In the genomic region with DNA sequence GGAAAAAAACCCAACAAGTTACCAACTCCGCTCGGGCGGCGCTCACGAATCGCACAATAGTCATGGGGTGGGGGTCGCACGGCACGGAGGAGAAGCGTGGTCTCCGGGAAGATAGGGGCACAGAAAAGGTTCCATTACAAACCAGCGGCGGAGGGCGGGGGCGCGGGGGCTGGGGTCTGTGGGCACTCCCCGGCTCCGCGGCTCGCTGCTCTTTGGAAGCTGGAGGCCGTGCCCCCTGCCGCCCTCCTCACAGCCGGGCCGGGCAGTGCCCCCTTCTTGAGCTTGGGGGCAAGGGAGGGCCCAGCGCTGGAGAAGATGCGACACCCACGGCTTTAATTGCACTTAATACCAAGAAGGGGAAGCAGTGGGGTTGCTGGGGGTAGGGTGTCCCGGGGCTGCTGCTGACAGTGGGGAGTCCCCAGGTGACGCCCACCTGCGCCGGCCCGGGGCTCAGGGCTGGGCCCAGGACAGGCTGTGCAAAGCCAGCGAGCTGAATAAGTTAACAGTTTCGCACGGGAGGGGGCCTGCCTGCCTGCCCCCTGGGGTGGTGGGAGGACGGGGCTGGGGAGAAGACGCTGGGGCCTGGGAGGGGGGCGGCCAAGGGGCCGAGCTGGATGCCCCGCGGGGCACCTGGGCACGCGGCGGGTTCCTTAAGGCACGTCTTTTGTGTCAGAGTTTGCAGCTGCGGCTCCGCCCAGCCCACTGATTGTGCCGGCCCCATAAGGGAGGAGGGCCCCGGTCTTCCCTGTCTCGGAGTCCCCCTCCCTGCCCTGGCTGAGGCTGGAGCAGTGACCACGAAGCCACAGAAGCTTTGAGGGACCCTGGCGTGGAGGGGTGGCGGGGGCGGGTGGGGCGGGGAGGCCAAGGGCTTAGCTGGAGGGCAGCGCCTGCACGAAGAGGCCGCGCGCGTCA, we compare ENCODE assay signal across 12 cellular contexts. TPM values are rescaled to one million over a fixed set of nuclear protein-coding genes. Genes with fewer than 3 reads are reported as not detected.
A peak's percentile ranks its signal among the peaks of the same experiment; 100 is the strongest.
DNase-seq lines count a peak whose midpoint lies in the region; ATAC-seq and TF ChIP-seq lines count a peak whose summit lies in the region.
"Had no signal": no experiment of that assay in that cellular context is flagged by ENCODE, and none has a peak within 500 bp of the region (broad histone marks: within the 10 kb centered on the region; RNA-seq: fewer than 3 reads in every experiment).

No MANE protein-coding gene starts in this region.

- no CpG with 5 or more reads among the region's 61 CpGs for WGBS in H9 (ENCODE audit: extremely low coverage, insufficient read length, low lambda C conversion rate)
- WGBS in testis, 2 donors = 42 to 52% methylated on average over 41 to 55 of the region's 61 CpGs

- no peaks in the 10 kb centered on the region for H3K79me2 ChIP-seq in H9 (ENCODE audit: insufficient read depth, low read length)

- no peaks in the 10 kb centered on the region for H3K79me1 ChIP-seq in H9 (ENCODE audit: insufficient read depth, low read depth, low read length, poor library complexity, severe bottlenecking)

- H3K14ac ChIP-seq in H9 (ENCODE audit: insufficient read depth, low read length) = no peak overlapping the region

- no peaks in the 10 kb centered on the region for H3K27me3 ChIP-seq in H9 (ENCODE audit: insufficient read depth, low read length)
- H3K27me3 ChIP-seq in testis = no peaks in the 10 kb centered on the region

- no peak overlapping the region for H3T11ph ChIP-seq in H9 (ENCODE audit: low read length)

- H4K5ac ChIP-seq in H9 (ENCODE audit: insufficient read length, low read depth, low read length) = no peak overlapping the region

- H3K9ac ChIP-seq in H9 (ENCODE audit: extremely low read depth, insufficient read length, low read length) = no peak overlapping the region

- TF ChIP-seq POLR2A in testis (IDR thresholded peaks at IDR 0.05) = no peak

- no peak overlapping the region for H2AK5ac ChIP-seq in H9 (ENCODE audit: insufficient read length, low read length)

- peak overlapping the region; percentile 21 to 47 for H3K4me3 ChIP-seq in testis

- H3K27me3 Mint-ChIP-seq in H9 (ENCODE audit: low read depth) = no peaks in the 10 kb centered on the region
- H3K27me3 Mint-ChIP-seq: brain had no signal

- no peak for ATAC-seq in HG02798 (IDR thresholded peaks at IDR 0.05; ENCODE audit: poor library complexity, unreplicated experiment)

- no peak overlapping the region for H2AFZ ChIP-seq in H9 (ENCODE audit: low read length)

- H3K27ac Mint-ChIP-seq in H9 = peak overlapping the region in 2 of 3 experiments; percentile 80 to 82; a peak in 3 of 7 replicates

- H2BK15ac ChIP-seq in H9 (ENCODE audit: low read depth, low read length) = no peak overlapping the region

- peaks cover 4 to 6% of the 10 kb centered on the region in 2 experiments; a peak in 3 of 4 replicates for H3K4me1 Mint-ChIP-seq in H9
- H3K4me1 Mint-ChIP-seq: brain had no signal

- no peaks in the 10 kb centered on the region for H3K23me2 ChIP-seq in H9 (ENCODE audit: insufficient read length, low read depth, low read length, poor library complexity, severe bottlenecking)

- no peak overlapping the region for H2BK20ac ChIP-seq in H9 (ENCODE audit: low read depth, low read length, poor library complexity, severe bottlenecking)

- H4K91ac ChIP-seq in H9 (ENCODE audit: insufficient read length, low read depth, low read length) = no peak overlapping the region

- H3K23ac ChIP-seq in H9 (ENCODE audit: insufficient read length, low read depth, low read length) = no peak overlapping the region

- no peak overlapping the region for H3K27ac ChIP-seq in H9 (ENCODE audit: insufficient read length, low read depth, low read length)
- H3K27ac ChIP-seq in testis = peak overlapping the region; percentile 46 to 66
- H3K27ac ChIP-seq: epithelial cell of prostate had no signal

- H3K4me1 ChIP-seq in H9 (ENCODE audit: insufficient read depth, low read length) = no peaks in the 10 kb centered on the region
- H3K4me1 ChIP-seq in testis = peaks cover 3% of the 10 kb centered on the region

- H3K4me3 Mint-ChIP-seq in H9 = no peak overlapping the region
- H3K4me3 Mint-ChIP-seq: activated T-helper 1 cell treated with anti-CD3 and anti-CD28 coated beads, Interleukin-12 subunit alpha, Interleukin-12 subunit beta, Interleukin-2, Interleukin-4 antibody, amounts not matched to agents 30 ng/mL and 10 ng/mL and 1 ng/mL, durations not matched to agents 14 hours and 24 hours and 36 hours; brain had no signal

- H3K18ac ChIP-seq in H9 (ENCODE audit: insufficient read length, low read depth, low read length) = no peak overlapping the region

- H2BK5ac ChIP-seq in H9 (ENCODE audit: insufficient read length, low read length) = no peak overlapping the region

- H2BK12ac ChIP-seq in H9 (ENCODE audit: insufficient read length, low read depth, low read length) = no peak overlapping the region

- H4K8ac ChIP-seq in H9 (replicated peaks; ENCODE audit: insufficient read length, low read depth, low read length) = no peak overlapping the region

- H3K56ac ChIP-seq in H9 (ENCODE audit: insufficient read length, low read depth, low read length) = no peak overlapping the region

- no peak overlapping the region for H2BK120ac ChIP-seq in H9 (ENCODE audit: low read depth, low read length, poor library complexity, severe bottlenecking)

- TF ChIP-seq CTCF in H9 (conservative IDR thresholded peaks at IDR 0.05) (no peak), testis (IDR thresholded peaks at IDR 0.05) (no peak)

- no peak overlapping the region for H3K4ac ChIP-seq in H9 (ENCODE audit: low read depth, low read length)

- no peak overlapping the region for H3K4me2 ChIP-seq in H9 (ENCODE audit: insufficient read depth, insufficient read length, low read length)

- peaks cover 12 to 48% (median 44%) of the 10 kb centered on the region in 3 experiments; a peak in 6 of 7 replicates for H3K36me3 Mint-ChIP-seq in H9 (ENCODE audit: insufficient read depth in 1 of 3, low read depth in 3 of 3)

- no peaks in the 10 kb centered on the region for H4K20me1 ChIP-seq in H9 (ENCODE audit: control insufficient read depth, insufficient read depth, insufficient read length)

- no peaks in the 10 kb centered on the region for H3K9me3 Mint-ChIP-seq in H9
- H3K9me3 Mint-ChIP-seq: activated T-helper 1 cell treated with anti-CD3 and anti-CD28 coated beads, Interleukin-12 subunit alpha, Interleukin-12 subunit beta, Interleukin-2, Interleukin-4 antibody, amounts not matched to agents 30 ng/mL and 10 ng/mL and 1 ng/mL, durations not matched to agents 14 hours and 24 hours and 36 hours had no signal

- DNase-seq in H9 (peak; percentile 77), astrocyte of the hippocampus (ENCODE audit: low read depth, low spot score) (peak; percentile 68), iPS-NIHi11 (ENCODE audit: low spot score) (peak; percentile 85), testis (peak; percentile 54), NCI-H187 (lab: John Stamatoyannopoulos, UW) (no peak), NCI-H128 (lab: John Stamatoyannopoulos, UW; ENCODE audit: unreplicated experiment) (no peak)
- DNase-seq: NCI-H2171, T-helper 1 cell had no signal

- intact Hi-C loops in testis (cut with DNase I; ENCODE audit: low total_unique reads) = no loop called here

- no peaks in the 10 kb centered on the region for H3K36me3 ChIP-seq in testis (ENCODE audit: low read depth, missing control alignments)

- H3K9me3 ChIP-seq in H9 (ENCODE audit: control insufficient read depth, low read depth, low read length) (no peaks in the 10 kb centered on the region), testis (no peaks in the 10 kb centered on the region)

RNA-seq across cellular contexts. Expression of a gene that starts 9.8 kb away (rescaled TPM):
- total RNA-seq in H9 (2021) (82.2 and 82.5 TPM in 2 replicates), testis (10 to 100 TPM; 79.3 to 82.6 TPM)
- polyA plus RNA-seq in testis (ENCODE audit: insufficient read depth, low read depth, low replicate concordance) = 151 TPM

RNA-seq across cellular contexts. Expression of a gene that starts 23.9 kb away (rescaled TPM):
- total RNA-seq in H9 (2021) (0.68 TPM in 2 replicates), testis (10 to 100 TPM; 12.6 to 14.6 TPM)
- 5.8 TPM for polyA plus RNA-seq in testis (ENCODE audit: insufficient read depth, low read depth, low replicate concordance)
- total RNA-seq: activated T-helper 1 cell treated with anti-CD3 and anti-CD28 coated beads, Interleukin-12 subunit alpha, Interleukin-12 subunit beta, Interleukin-2, Interleukin-4 antibody, amounts not matched to agents 30 ng/mL and 10 ng/mL and 1 ng/mL, durations not matched to agents 14 hours and 24 hours and 36 hours had no signal

RNA-seq across cellular contexts. Expression of a gene that starts 44.0 kb away (rescaled TPM):
- total RNA-seq in H9 (2021) (19.2 and 21.4 TPM in 2 replicates), testis (10 to 100 TPM; 18.3 to 24.2 TPM)
- 40.9 TPM for polyA plus RNA-seq in testis (ENCODE audit: insufficient read depth, low read depth, low replicate concordance)

RNA-seq across cellular contexts. Expression of a gene that starts 56.1 kb away (rescaled TPM):
- total RNA-seq in H9 (2021) (42.7 and 48.5 TPM in 2 replicates), testis (10 to 100 TPM; 56.6 to 62.7 TPM)
- polyA plus RNA-seq in testis (ENCODE audit: insufficient read depth, low read depth, low replicate concordance) = 31.0 TPM

RNA-seq across cellular contexts. Expression of a gene that starts 56.2 kb away (rescaled TPM):
- total RNA-seq in H9 (2021) (4.7 and 6.7 TPM in 2 replicates), testis (10 to 100 TPM; 26.3 to 48.9 TPM)
- polyA plus RNA-seq in testis (ENCODE audit: insufficient read depth, low read depth, low replicate concordance) = 17.8 TPM

Comparison
In these comparisons a context has a peak if more than half of its experiments do, and no peak if none do; other contexts are left out.
1. DNase-seq: peak in H9 (single experiment), astrocyte of the hippocampus (single experiment), iPS-NIHi11 (single experiment) and testis (single experiment); none in NCI-H187 (0 of 2) and NCI-H128 (single experiment).